In the genomic region with DNA sequence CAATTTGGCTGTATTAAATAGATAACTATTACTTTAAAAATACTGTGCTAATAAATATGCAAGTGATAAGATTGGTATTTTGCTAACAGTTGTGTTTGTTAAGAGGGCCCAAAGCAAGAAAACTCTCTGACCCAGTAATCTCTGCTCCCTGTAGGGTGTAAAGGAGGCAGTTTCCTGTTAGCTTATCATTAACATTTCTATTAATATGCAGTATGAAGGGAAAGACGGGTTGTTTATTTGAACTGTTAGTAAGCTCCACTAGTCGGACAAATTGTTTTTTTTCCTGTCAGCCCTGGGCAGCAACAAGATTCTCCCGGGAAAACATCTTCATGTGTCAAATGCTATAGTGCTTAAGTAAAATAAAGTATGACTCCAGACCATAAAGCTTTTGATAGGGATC, we compare ENCODE assay signal across 1 cellular context.
TF ChIP-seq lines count a peak whose summit lies in the region.

No MANE protein-coding gene starts in this region.

TF ChIP-seq in WTC11, 78 proteins besides CTCF, POLR2A, EP300 and RAD21 (continued from another document):
- TF ChIP-seq, protein P1, sequence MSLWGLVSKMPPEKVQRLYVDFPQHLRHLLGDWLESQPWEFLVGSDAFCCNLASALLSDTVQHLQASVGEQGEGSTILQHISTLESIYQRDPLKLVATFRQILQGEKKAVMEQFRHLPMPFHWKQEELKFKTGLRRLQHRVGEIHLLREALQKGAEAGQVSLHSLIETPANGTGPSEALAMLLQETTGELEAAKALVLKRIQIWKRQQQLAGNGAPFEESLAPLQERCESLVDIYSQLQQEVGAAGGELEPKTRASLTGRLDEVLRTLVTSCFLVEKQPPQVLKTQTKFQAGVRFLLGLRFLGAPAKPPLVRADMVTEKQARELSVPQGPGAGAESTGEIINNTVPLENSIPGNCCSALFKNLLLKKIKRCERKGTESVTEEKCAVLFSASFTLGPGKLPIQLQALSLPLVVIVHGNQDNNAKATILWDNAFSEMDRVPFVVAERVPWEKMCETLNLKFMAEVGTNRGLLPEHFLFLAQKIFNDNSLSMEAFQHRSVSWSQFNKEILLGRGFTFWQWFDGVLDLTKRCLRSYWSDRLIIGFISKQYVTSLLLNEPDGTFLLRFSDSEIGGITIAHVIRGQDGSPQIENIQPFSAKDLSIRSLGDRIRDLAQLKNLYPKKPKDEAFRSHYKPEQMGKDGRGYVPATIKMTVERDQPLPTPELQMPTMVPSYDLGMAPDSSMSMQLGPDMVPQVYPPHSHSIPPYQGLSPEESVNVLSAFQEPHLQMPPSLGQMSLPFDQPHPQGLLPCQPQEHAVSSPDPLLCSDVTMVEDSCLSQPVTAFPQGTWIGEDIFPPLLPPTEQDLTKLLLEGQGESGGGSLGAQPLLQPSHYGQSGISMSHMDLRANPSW (CRISPR knock-in tag; conservative IDR thresholded peaks at IDR 0.05; ENCODE audit: low read depth), result no peak
- TF ChIP-seq NR1H2 (CRISPR knock-in tag; IDR thresholded peaks at IDR 0.05) (no peak), ZNF121 (CRISPR knock-in tag; IDR thresholded peaks at IDR 0.05) (no peak), SP1 (CRISPR knock-in tag; conservative IDR thresholded peaks at IDR 0.05) (no peak), E2F5 (CRISPR knock-in tag; IDR thresholded peaks at IDR 0.05) (no peak), FOXP4 (CRISPR knock-in tag; IDR thresholded peaks at IDR 0.05) (no peak), RORB (CRISPR knock-in tag; IDR thresholded peaks at IDR 0.05) (no peak), NFATC4 (CRISPR knock-in tag; IDR thresholded peaks at IDR 0.05) (no peak), ELF4 (CRISPR knock-in tag; IDR thresholded peaks at IDR 0.05; ENCODE audit: low read depth) (no peak)
- TF ChIP-seq, protein P2, sequence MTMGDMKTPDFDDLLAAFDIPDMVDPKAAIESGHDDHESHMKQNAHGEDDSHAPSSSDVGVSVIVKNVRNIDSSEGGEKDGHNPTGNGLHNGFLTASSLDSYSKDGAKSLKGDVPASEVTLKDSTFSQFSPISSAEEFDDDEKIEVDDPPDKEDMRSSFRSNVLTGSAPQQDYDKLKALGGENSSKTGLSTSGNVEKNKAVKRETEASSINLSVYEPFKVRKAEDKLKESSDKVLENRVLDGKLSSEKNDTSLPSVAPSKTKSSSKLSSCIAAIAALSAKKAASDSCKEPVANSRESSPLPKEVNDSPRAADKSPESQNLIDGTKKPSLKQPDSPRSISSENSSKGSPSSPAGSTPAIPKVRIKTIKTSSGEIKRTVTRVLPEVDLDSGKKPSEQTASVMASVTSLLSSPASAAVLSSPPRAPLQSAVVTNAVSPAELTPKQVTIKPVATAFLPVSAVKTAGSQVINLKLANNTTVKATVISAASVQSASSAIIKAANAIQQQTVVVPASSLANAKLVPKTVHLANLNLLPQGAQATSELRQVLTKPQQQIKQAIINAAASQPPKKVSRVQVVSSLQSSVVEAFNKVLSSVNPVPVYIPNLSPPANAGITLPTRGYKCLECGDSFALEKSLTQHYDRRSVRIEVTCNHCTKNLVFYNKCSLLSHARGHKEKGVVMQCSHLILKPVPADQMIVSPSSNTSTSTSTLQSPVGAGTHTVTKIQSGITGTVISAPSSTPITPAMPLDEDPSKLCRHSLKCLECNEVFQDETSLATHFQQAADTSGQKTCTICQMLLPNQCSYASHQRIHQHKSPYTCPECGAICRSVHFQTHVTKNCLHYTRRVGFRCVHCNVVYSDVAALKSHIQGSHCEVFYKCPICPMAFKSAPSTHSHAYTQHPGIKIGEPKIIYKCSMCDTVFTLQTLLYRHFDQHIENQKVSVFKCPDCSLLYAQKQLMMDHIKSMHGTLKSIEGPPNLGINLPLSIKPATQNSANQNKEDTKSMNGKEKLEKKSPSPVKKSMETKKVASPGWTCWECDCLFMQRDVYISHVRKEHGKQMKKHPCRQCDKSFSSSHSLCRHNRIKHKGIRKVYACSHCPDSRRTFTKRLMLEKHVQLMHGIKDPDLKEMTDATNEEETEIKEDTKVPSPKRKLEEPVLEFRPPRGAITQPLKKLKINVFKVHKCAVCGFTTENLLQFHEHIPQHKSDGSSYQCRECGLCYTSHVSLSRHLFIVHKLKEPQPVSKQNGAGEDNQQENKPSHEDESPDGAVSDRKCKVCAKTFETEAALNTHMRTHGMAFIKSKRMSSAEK (CRISPR knock-in tag; IDR thresholded peaks at IDR 0.05; ENCODE audit: borderline replicate concordance), result no peak
- TF ChIP-seq, protein P3, sequence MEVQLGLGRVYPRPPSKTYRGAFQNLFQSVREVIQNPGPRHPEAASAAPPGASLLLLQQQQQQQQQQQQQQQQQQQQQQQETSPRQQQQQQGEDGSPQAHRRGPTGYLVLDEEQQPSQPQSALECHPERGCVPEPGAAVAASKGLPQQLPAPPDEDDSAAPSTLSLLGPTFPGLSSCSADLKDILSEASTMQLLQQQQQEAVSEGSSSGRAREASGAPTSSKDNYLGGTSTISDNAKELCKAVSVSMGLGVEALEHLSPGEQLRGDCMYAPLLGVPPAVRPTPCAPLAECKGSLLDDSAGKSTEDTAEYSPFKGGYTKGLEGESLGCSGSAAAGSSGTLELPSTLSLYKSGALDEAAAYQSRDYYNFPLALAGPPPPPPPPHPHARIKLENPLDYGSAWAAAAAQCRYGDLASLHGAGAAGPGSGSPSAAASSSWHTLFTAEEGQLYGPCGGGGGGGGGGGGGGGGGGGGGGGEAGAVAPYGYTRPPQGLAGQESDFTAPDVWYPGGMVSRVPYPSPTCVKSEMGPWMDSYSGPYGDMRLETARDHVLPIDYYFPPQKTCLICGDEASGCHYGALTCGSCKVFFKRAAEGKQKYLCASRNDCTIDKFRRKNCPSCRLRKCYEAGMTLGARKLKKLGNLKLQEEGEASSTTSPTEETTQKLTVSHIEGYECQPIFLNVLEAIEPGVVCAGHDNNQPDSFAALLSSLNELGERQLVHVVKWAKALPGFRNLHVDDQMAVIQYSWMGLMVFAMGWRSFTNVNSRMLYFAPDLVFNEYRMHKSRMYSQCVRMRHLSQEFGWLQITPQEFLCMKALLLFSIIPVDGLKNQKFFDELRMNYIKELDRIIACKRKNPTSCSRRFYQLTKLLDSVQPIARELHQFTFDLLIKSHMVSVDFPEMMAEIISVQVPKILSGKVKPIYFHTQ (CRISPR knock-in tag; IDR thresholded peaks at IDR 0.05), result no peak
- TF ChIP-seq, protein P4, sequence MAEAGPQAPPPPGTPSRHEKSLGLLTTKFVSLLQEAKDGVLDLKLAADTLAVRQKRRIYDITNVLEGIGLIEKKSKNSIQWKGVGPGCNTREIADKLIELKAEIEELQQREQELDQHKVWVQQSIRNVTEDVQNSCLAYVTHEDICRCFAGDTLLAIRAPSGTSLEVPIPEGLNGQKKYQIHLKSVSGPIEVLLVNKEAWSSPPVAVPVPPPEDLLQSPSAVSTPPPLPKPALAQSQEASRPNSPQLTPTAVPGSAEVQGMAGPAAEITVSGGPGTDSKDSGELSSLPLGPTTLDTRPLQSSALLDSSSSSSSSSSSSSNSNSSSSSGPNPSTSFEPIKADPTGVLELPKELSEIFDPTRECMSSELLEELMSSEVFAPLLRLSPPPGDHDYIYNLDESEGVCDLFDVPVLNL (CRISPR knock-in tag; IDR thresholded peaks at IDR 0.05; ENCODE audit: borderline replicate concordance, low read depth), result no peak
